1 cellular context compared by ENCODE assay signal in genomic region chr18:11104307-11104706, GRCh38.
TF ChIP-seq lines count a peak whose summit lies in the region.

No MANE protein-coding gene starts in this region.

TF ChIP-seq in IMR-90, 13 proteins besides CTCF, POLR2A, EP300 and RAD21:
- TF ChIP-seq BHLHE40 (IDR thresholded peaks at IDR 0.05; ENCODE audit: low read depth, low read length) (no peak), MAZ (IDR thresholded peaks at IDR 0.05; ENCODE audit: borderline replicate concordance, low read depth, low read length) (no peak), MAFK (IDR thresholded peaks at IDR 0.05; ENCODE audit: low read depth, low read length) (no peak), RCOR1 (IDR thresholded peaks at IDR 0.05; ENCODE audit: insufficient replicate concordance, low read length) (no peak), CHD1 (IDR thresholded peaks at IDR 0.05; ENCODE audit: low read depth, low read length) (no peak), NFE2L2 (IDR thresholded peaks at IDR 0.05; ENCODE audit: low read depth, low read length) (no peak), MXI1 (IDR thresholded peaks at IDR 0.05; ENCODE audit: borderline replicate concordance, low read depth, low read length) (no peak), USF2 (IDR thresholded peaks at IDR 0.05; ENCODE audit: low read depth, low read length) (no peak), CEBPB (IDR thresholded peaks at IDR 0.05; ENCODE audit: low read depth, low read length) (no peak), RFX5 (IDR thresholded peaks at IDR 0.05; ENCODE audit: low read depth, low read length) (no peak), FOS (IDR thresholded peaks at IDR 0.05; ENCODE audit: low read depth, low read length) (no peak), ELK1 (IDR thresholded peaks at IDR 0.05; ENCODE audit: borderline replicate concordance, low read depth, low read length) (no peak), SMC3 (IDR thresholded peaks at IDR 0.05; ENCODE audit: low read depth, low read length) (no peak)
TF ChIP-seq in IMR-90: peak in this region for 0.
